In genomic region chr4:87500107-87500462, GRCh38 we compare ENCODE assay signal across 14 cellular contexts. TPM values are rescaled to one million over a fixed set of nuclear protein-coding genes. Genes with fewer than 3 reads are reported as not detected.
DNase-seq lines count a peak whose midpoint lies in the region; ATAC-seq and TF ChIP-seq lines count a peak whose summit lies in the region.
"Had no signal": no experiment of that assay in that cellular context is flagged by ENCODE, and none has a peak within 500 bp of the region (broad histone marks: within the 10 kb centered on the region; RNA-seq: fewer than 3 reads in every experiment).

No MANE protein-coding gene starts in this region.

- H3K9me3 ChIP-seq in CD4-positive, alpha-beta T cell (ENCODE audit: control insufficient read depth, low read length), result no peaks in the 10 kb centered on the region
- no peaks in the 10 kb centered on the region for H3K9me3 ChIP-seq in adrenal gland (replicated peaks in 1 of 3)
- H3K9me3 ChIP-seq in right lobe of liver, result no peaks in the 10 kb centered on the region

- no peaks in the 10 kb centered on the region for H3K27me3 ChIP-seq in CD4-positive, alpha-beta T cell (ENCODE audit: control insufficient read depth, insufficient read depth, low read length)
- H3K27me3 ChIP-seq in adrenal gland, result no peaks in the 10 kb centered on the region
- H3K27me3 ChIP-seq in right lobe of liver, result no peaks in the 10 kb centered on the region
- H3K27me3 ChIP-seq: hepatocyte had no signal

- H3K27ac Mint-ChIP-seq in type B pancreatic cell, result no peak overlapping the region
- no peak overlapping the region for H3K27ac Mint-ChIP-seq in CD4-positive, alpha-beta T cell
- H3K27ac Mint-ChIP-seq: dendritic cell treated with granulocyte-macrophage colony-stimulating factor and Interleukin-4, amounts not matched to agents 40 ng/mL and 50 ng/mL, for 4 days; T-cell had no signal

- peak; percentile 54 for ATAC-seq in GM18502 (IDR thresholded peaks at IDR 0.05; ENCODE audit: poor library complexity, unreplicated experiment)
- ATAC-seq in GM19397 (IDR thresholded peaks at IDR 0.05; ENCODE audit: unreplicated experiment), result peak; percentile 52
- ATAC-seq in HG02938 (IDR thresholded peaks at IDR 0.05; ENCODE audit: unreplicated experiment), result peak; percentile 50
- ATAC-seq in CD4-positive, alpha-beta T cell (ENCODE audit: poor library complexity), result no peak
- no peak for ATAC-seq in right lobe of liver
- ATAC-seq: T-cell had no signal

- TF ChIP-seq CTCF in type B pancreatic cell (conservative IDR thresholded peaks at IDR 0.05), result no peak
- TF ChIP-seq CTCF in CD4-positive, alpha-beta T cell (IDR thresholded peaks at IDR 0.05), result no peak
- TF ChIP-seq CTCF in adrenal gland (IDR thresholded peaks at IDR 0.05), result no peak
- TF ChIP-seq CTCF in right lobe of liver (IDR thresholded peaks at IDR 0.05), result no peak

- peaks cover 11% of the 10 kb centered on the region for H3K4me1 Mint-ChIP-seq in type B pancreatic cell (ENCODE audit: unreplicated experiment)
- peaks cover 7% of the 10 kb centered on the region for H3K4me1 Mint-ChIP-seq in CD4-positive, alpha-beta T cell (ENCODE audit: low read depth)

- no peaks in the 10 kb centered on the region for H3K27me3 Mint-ChIP-seq in type B pancreatic cell
- no peaks in the 10 kb centered on the region for H3K27me3 Mint-ChIP-seq in CD4-positive, alpha-beta T cell
- H3K27me3 Mint-ChIP-seq: dendritic cell treated with granulocyte-macrophage colony-stimulating factor and Interleukin-4, amounts not matched to agents 40 ng/mL and 50 ng/mL, for 4 days; T-cell had no signal

- H3K36me3 ChIP-seq in adrenal gland (replicated peaks in 1 of 2), result no peaks in the 10 kb centered on the region
- H3K36me3 ChIP-seq in right lobe of liver, result no peaks in the 10 kb centered on the region

- no peaks in the 10 kb centered on the region for H3K9me3 Mint-ChIP-seq in type B pancreatic cell
- no peaks in the 10 kb centered on the region for H3K9me3 Mint-ChIP-seq in CD4-positive, alpha-beta T cell
- H3K9me3 Mint-ChIP-seq: activated T-cell treated with anti-CD3 and anti-CD28 coated beads, Interleukin-2, amount 50 U/mL, for 4 hours; dendritic cell treated with granulocyte-macrophage colony-stimulating factor and Interleukin-4, amounts not matched to agents 40 ng/mL and 50 ng/mL, for 4 days; T-cell had no signal

- CTCF ChIA-PET in CD4-positive, alpha-beta T cell (lab: Charles Lee), result no interaction called here

- DNase-seq in type B pancreatic cell (ENCODE audit: extremely low spot score, unreplicated experiment) (no peak), adrenal gland (no peak), right lobe of liver (no peak)
- no peak for DNase-seq in CD4-positive, alpha-beta T cell
- DNase-seq: activated T-cell treated with anti-CD3 and anti-CD28 coated beads, Interleukin-2, amount 50 U/mL, for 4 hours; substantia nigra; T-cell had no signal

- WGBS in adrenal gland, 4 donors, result 71 to 92% (median 86%) methylated on average over 4 of the region's 4 CpGs
- 77% methylated on average over 4 of the region's 4 CpGs for WGBS in right lobe of liver (ENCODE audit: insufficient coverage, low coverage, low lambda C conversion rate, missing lambda C conversion rate)

- intact Hi-C loops in CD4-positive, alpha-beta T cell (cut with DNase I, micrococcal nuclease), result no loop called here
- intact Hi-C loops in adrenal gland (cut with DNase I) (no loop called here), right lobe of liver (cut with DNase I) (no loop called here)

- no peak overlapping the region for H3K4me3 ChIP-seq in adrenal gland
- H3K4me3 ChIP-seq in right lobe of liver, result no peak overlapping the region
- H3K4me3 ChIP-seq: hepatocyte had no signal

- H3K27ac ChIP-seq in angular gyrus (ENCODE audit: low read depth, low read length) (peak overlapping the region; percentile 15), adrenal gland (peak overlapping the region in 2 of 5 donors; percentile 63 to 64), right lobe of liver (no peak overlapping the region)
- H3K27ac ChIP-seq in CD4-positive, alpha-beta T cell (ENCODE audit: low read depth, low read length), result no peak overlapping the region
- H3K27ac ChIP-seq: hepatocyte had no signal

- no peaks in the 10 kb centered on the region for H3K36me3 Mint-ChIP-seq in type B pancreatic cell
- H3K36me3 Mint-ChIP-seq in CD4-positive, alpha-beta T cell (ENCODE audit: low read depth), result no peaks in the 10 kb centered on the region
- H3K36me3 Mint-ChIP-seq: T-cell had no signal

- H3K4me1 ChIP-seq in adrenal gland (replicated peaks in 1 of 2) (peaks cover 11 to 34% of the 10 kb centered on the region in 2 donors), right lobe of liver (peaks cover 0 to 8% (median 2%) of the 10 kb centered on the region in 4 donors)

- no peak overlapping the region for H3K4me3 Mint-ChIP-seq in type B pancreatic cell
- H3K4me3 Mint-ChIP-seq in CD4-positive, alpha-beta T cell, result no peak overlapping the region
- H3K4me3 Mint-ChIP-seq: activated T-cell treated with anti-CD3 and anti-CD28 coated beads, Interleukin-2, amount 50 U/mL, for 4 hours; dendritic cell treated with granulocyte-macrophage colony-stimulating factor and Interleukin-4, amounts not matched to agents 40 ng/mL and 50 ng/mL, for 4 days; T-cell had no signal

- TF ChIP-seq POLR2A in adrenal gland (IDR thresholded peaks at IDR 0.05), result no peak
- no peak for TF ChIP-seq POLR2A in right lobe of liver (IDR thresholded peaks at IDR 0.05)

- POLR2A ChIA-PET in CD4-positive, alpha-beta T cell (lab: Charles Lee), result no interaction called here

RNA-seq across cellular contexts. Expression of gene SPARCL1, which starts 29.1 kb away (rescaled TPM):
- total RNA-seq in type B pancreatic cell (ENCODE audit: low replicate concordance), result 0.38 and 11.2 TPM in 2 replicates
- total RNA-seq in CD4-positive, alpha-beta T cell, result not detected
- total RNA-seq in adrenal gland, result 100 to 1,000 TPM in 6 of 8 donors, 10 to 100 TPM in 2; 49.7 to 201 (median 152) TPM
- 100 to 1,000 TPM in 1 of 3 donors, 10 to 100 TPM in 2; 57.6 to 143 (median 87.3) TPM for polyA plus RNA-seq in adrenal gland
- total RNA-seq in right lobe of liver, result 10 to 100 TPM in 3 of 6 experiments, 1 to 10 TPM in 3; 5.3 to 14.3 (median 9.1) TPM
- total RNA-seq: NCI-H460 had no signal

Comparison
In these comparisons a context has a peak if more than half of its experiments do, and no peak if none do; other contexts are left out.
1. ATAC-seq: peak in GM18502 (single experiment), GM19397 (single experiment) and HG02938 (single experiment); none in CD4-positive, alpha-beta T cell (single experiment) and right lobe of liver (0 of 4).